ENCODE assay signal across 8 cellular contexts in genomic region chr20:55685425-55685824, GRCh38.
"Had no signal": no experiment of that assay in that cellular context is flagged by ENCODE, and none has a peak within 500 bp of the region (broad histone marks: within the 10 kb centered on the region; RNA-seq: fewer than 3 reads in every experiment).

No MANE protein-coding gene starts in this region.

- H3K9me3 Mint-ChIP-seq: H9 had no signal

- H2AFZ ChIP-seq: GM23338 had no signal

- H3K4me3 Mint-ChIP-seq: GM23338, H9, IgD-negative memory B cell had no signal

- ATAC-seq: GM23338 had no signal

- FAIRE-seq: H1, H54 had no signal

- H3K27me3 Mint-ChIP-seq: IgD-negative memory B cell had no signal

- DNase-seq: H9, HCEC 1CT, KBM-7 had no signal

- H3K4me2 ChIP-seq: GM23338 had no signal

- H3K36me3 Mint-ChIP-seq: IgD-negative memory B cell had no signal

- H3K4me1 Mint-ChIP-seq: GM23338, IgD-negative memory B cell had no signal

- H3K27ac ChIP-seq: HL-60 had no signal

- H3K4me3 ChIP-seq: GM23338 had no signal

- H3K27ac Mint-ChIP-seq: GM23338, IgD-negative memory B cell had no signal
